In the genomic region with DNA sequence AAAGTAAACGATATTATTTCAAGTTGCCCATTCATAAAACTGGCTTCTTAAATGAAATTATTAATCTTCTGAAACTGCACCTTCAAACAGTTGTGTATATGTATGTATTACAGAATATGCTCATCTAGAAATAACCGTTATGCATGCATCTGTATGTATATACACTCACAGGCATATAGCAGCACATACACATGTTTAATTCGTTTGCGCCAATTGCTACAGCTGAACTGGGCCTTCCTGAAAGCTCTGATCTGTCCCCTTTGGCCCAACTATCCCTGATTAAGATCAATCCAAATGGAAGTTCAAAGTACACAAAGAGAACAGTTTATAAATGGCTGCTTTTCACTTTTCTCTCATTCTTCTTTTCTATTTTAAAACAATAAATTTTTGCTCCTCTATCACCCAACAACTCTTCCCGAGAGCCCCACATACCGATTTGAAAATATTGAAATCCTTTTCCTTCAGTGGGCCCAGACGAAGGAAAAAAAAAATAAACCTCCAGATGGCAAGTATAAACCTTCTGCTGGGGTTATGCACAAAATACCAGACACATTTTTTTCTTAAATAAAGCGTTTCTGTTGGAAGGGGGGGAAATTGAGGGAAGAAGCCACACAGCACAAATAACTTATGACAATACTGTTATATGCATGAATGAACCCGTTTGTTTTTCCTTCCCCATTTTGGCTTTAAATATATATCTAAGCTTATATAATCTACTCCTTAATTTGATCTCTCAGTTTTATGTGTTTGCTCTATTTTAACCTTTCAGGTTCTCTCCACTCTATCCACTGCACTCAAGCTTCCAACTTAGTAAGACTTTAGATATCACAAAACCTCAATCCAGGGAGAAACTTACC, we compare ENCODE assay signal across 8 cellular contexts.
DNase-seq lines count a peak whose midpoint lies in the region; ATAC-seq and TF ChIP-seq lines count a peak whose summit lies in the region.

No MANE protein-coding gene starts in this region.

- CTCF ChIA-PET in CD4-positive, alpha-beta memory T cell (lab: Charles Lee; ENCODE audit: partially characterized antibody): no interaction called here
- CTCF ChIA-PET in activated CD4-positive, alpha-beta T cell treated with anti-CD3 and anti-CD28 coated beads, Interleukin-2, amount 10 ng/mL, durations not matched to agents 7 days and 5 days (lab: Charles Lee): no interaction called here

- H3K27me3 ChIP-seq in CD4-positive, alpha-beta memory T cell (ENCODE audit: insufficient read depth, low read length): no peaks in the 10 kb centered on the region

- intact Hi-C loops in CD4-positive, alpha-beta memory T cell (cut with micrococcal nuclease): no loop called here

- no peak overlapping the region for H3K27ac ChIP-seq in CD4-positive, alpha-beta memory T cell (ENCODE audit: low read depth, low read length)

- ATAC-seq in GM18868 (IDR thresholded peaks at IDR 0.05; ENCODE audit: unreplicated experiment): no peak

- DNase-seq in ELR (ENCODE audit: low read depth) (peak; percentile 65), NCI-H2171 treated with DMSO at 0.1 percent for 48 hours (lab: John Stamatoyannopoulos, UW) (peak; percentile 89), endothelial cell (ENCODE audit: low spot score) (no peak), retina (peak; percentile 23), amniotic stem cell (lab: John Stamatoyannopoulos, UW) (no peak)
- DNase-seq in CD4-positive, alpha-beta memory T cell: no peak
- no peak for DNase-seq in activated CD4-positive, alpha-beta T cell treated with anti-CD3 and anti-CD28 coated beads, Interleukin-2, amount 10 ng/mL, durations not matched to agents 7 days and 5 days

- no peak for TF ChIP-seq CTCF in endothelial cell (IDR thresholded peaks at IDR 0.05; ENCODE audit: unreplicated experiment)

- no peak overlapping the region for H3K4me3 ChIP-seq in CD4-positive, alpha-beta memory T cell (ENCODE audit: low read length in 2 of 2)

- no peaks in the 10 kb centered on the region for H3K36me3 Mint-ChIP-seq in endothelial cell (ENCODE audit: low read depth, unreplicated experiment)
- H3K36me3 Mint-ChIP-seq in CD4-positive, alpha-beta memory T cell: no peaks in the 10 kb centered on the region
- no peaks in the 10 kb centered on the region for H3K36me3 Mint-ChIP-seq in activated CD4-positive, alpha-beta T cell treated with anti-CD3 and anti-CD28 coated beads, Interleukin-2, amount 10 ng/mL, durations not matched to agents 7 days and 5 days (ENCODE audit: low read depth)

- no peaks in the 10 kb centered on the region for H3K9me3 Mint-ChIP-seq in endothelial cell (ENCODE audit: unreplicated experiment)
- H3K9me3 Mint-ChIP-seq in CD4-positive, alpha-beta memory T cell: peaks cover 0 to 7% (median 1%) of the 10 kb centered on the region in 8 donors
- H3K9me3 Mint-ChIP-seq in activated CD4-positive, alpha-beta T cell treated with anti-CD3 and anti-CD28 coated beads, Interleukin-2, amount 10 ng/mL, durations not matched to agents 7 days and 5 days: no peaks in the 10 kb centered on the region

- H3K27ac Mint-ChIP-seq in endothelial cell (ENCODE audit: unreplicated experiment): peak overlapping the region; percentile 39
- H3K27ac Mint-ChIP-seq in CD4-positive, alpha-beta memory T cell: no peak overlapping the region
- no peak overlapping the region for H3K27ac Mint-ChIP-seq in activated CD4-positive, alpha-beta T cell treated with anti-CD3 and anti-CD28 coated beads, Interleukin-2, amount 10 ng/mL, durations not matched to agents 7 days and 5 days

- H3K9me3 ChIP-seq in CD4-positive, alpha-beta memory T cell (ENCODE audit: control insufficient read depth in 1 of 2, low read length in 2 of 2): no peaks in the 10 kb centered on the region

- peaks cover 62% of the 10 kb centered on the region for H3K4me1 Mint-ChIP-seq in endothelial cell (ENCODE audit: unreplicated experiment)
- H3K4me1 Mint-ChIP-seq in CD4-positive, alpha-beta memory T cell: peaks cover 4 to 11% (median 5%) of the 10 kb centered on the region in 4 donors
- peaks cover 11% of the 10 kb centered on the region for H3K4me1 Mint-ChIP-seq in activated CD4-positive, alpha-beta T cell treated with anti-CD3 and anti-CD28 coated beads, Interleukin-2, amount 10 ng/mL, durations not matched to agents 7 days and 5 days

- no peaks in the 10 kb centered on the region for H3K36me3 ChIP-seq in CD4-positive, alpha-beta memory T cell (ENCODE audit: insufficient read depth, low read length)

- POLR2A ChIA-PET in CD4-positive, alpha-beta memory T cell (lab: Charles Lee; ENCODE audit: partially characterized antibody): no interaction called here
- POLR2A ChIA-PET in activated CD4-positive, alpha-beta T cell treated with anti-CD3 and anti-CD28 coated beads, Interleukin-2, amount 10 ng/mL, durations not matched to agents 7 days and 5 days (lab: Charles Lee): no interaction called here

- H3K4me3 Mint-ChIP-seq in endothelial cell (ENCODE audit: unreplicated experiment): peak overlapping the region; percentile 94
- peak overlapping the region in 1 of 8 donors; percentile 7 for H3K4me3 Mint-ChIP-seq in CD4-positive, alpha-beta memory T cell
- no peak overlapping the region for H3K4me3 Mint-ChIP-seq in activated CD4-positive, alpha-beta T cell treated with anti-CD3 and anti-CD28 coated beads, Interleukin-2, amount 10 ng/mL, durations not matched to agents 7 days and 5 days

- H3K4me1 ChIP-seq in CD4-positive, alpha-beta memory T cell (ENCODE audit: insufficient read depth, low read length): no peaks in the 10 kb centered on the region

- H3K27me3 Mint-ChIP-seq in endothelial cell (ENCODE audit: unreplicated experiment): peaks cover 1% of the 10 kb centered on the region
- H3K27me3 Mint-ChIP-seq in CD4-positive, alpha-beta memory T cell: peaks cover 13 to 24% of the 10 kb centered on the region in 2 donors
- H3K27me3 Mint-ChIP-seq in activated CD4-positive, alpha-beta T cell treated with anti-CD3 and anti-CD28 coated beads, Interleukin-2, amount 10 ng/mL, durations not matched to agents 7 days and 5 days: peaks cover 43% of the 10 kb centered on the region

Comparison
In these comparisons a context has a peak if more than half of its experiments do, and no peak if none do; other contexts are left out.
1. DNase-seq: peak in ELR (single experiment), NCI-H2171 treated with DMSO at 0.1 percent for 48 hours (single experiment) and retina (single experiment); none in endothelial cell (single experiment), CD4-positive, alpha-beta memory T cell (0 of 5), amniotic stem cell (single experiment) and activated CD4-positive, alpha-beta T cell treated with anti-CD3 and anti-CD28 coated beads, Interleukin-2, amount 10 ng/mL, durations not matched to agents 7 days and 5 days (single experiment).